16 cellular contexts compared by ENCODE assay signal in genomic region chr7:129990403-129991192, GRCh38. TPM values are rescaled to one million over a fixed set of nuclear protein-coding genes. Genes with fewer than 3 reads are reported as not detected.
DNase-seq lines count a peak whose midpoint lies in the region; ATAC-seq and TF ChIP-seq lines count a peak whose summit lies in the region.
"Had no signal": no experiment of that assay in that cellular context is flagged by ENCODE, and none has a peak within 500 bp of the region (broad histone marks: within the 10 kb centered on the region; RNA-seq: fewer than 3 reads in every experiment).

No MANE protein-coding gene starts in this region.

- DNase-seq in AG10803 (ENCODE audit: low read depth) = peak; percentile 12
- DNase-seq in LHCN-M2 (ENCODE audit: low read depth) = peak; percentile 17
- peak; percentile 46 for DNase-seq in ecto neural progenitor cell (ENCODE audit: low spot score)
- DNase-seq in naive B cell = peak; percentile 51
- DNase-seq in activated T-cell treated with anti-CD3 and anti-CD28 coated beads, Interleukin-2, amount 50 U/mL, for 48 hours = no peak
- no peak for DNase-seq in Karpas-422
- DNase-seq in NCI-H510A (lab: John Stamatoyannopoulos, UW) = no peak
- DNase-seq: activated CD4-positive, alpha-beta T cell treated with anti-CD3 and anti-CD28 coated beads for 48 hours; activated T-cell treated with anti-CD3 and anti-CD28 coated beads, Interleukin-2, amount 50 U/mL, for 4 hours; cortex of kidney; NCI-H1105; PC-3 had no signal

- H3K27ac Mint-ChIP-seq in naive B cell = peak overlapping the region in 5 of 6 donors; percentile 3 to 77 (median 74)
- H3K27ac Mint-ChIP-seq: T-helper 1 cell treated with Interleukin-12 subunit alpha and Interleukin-12 subunit beta and Interleukin-4 antibody, amounts not matched to agents 30 μg/mL and 1 μg/mL, for 36 hours had no signal

- H3K4me1 Mint-ChIP-seq in naive B cell = peaks cover 6 to 25% (median 10%) of the 10 kb centered on the region in 3 donors

- H3K9me2 ChIP-seq in Karpas-422 (replicated peaks; ENCODE audit: insufficient read depth, low read length) = no peaks in the 10 kb centered on the region

- no peaks in the 10 kb centered on the region for H3K36me3 ChIP-seq in Karpas-422 (ENCODE audit: insufficient read depth, low read length)
- H3K36me3 ChIP-seq: adrenal gland, neutrophil had no signal

- H3K9me3 ChIP-seq in Karpas-422 (ENCODE audit: low read length) = no peaks in the 10 kb centered on the region
- H3K9me3 ChIP-seq: adrenal gland, neutrophil had no signal

- no peak overlapping the region for H3K9ac ChIP-seq in Karpas-422 (ENCODE audit: low read length)

- no peak for TF ChIP-seq CTCF in AG10803 (conservative IDR thresholded peaks at IDR 0.05; ENCODE audit: low read length)

- no peaks in the 10 kb centered on the region for H3K36me3 Mint-ChIP-seq in naive B cell

- peak overlapping the region in 3 of 8 donors; percentile 26 to 47 (median 30) for H3K4me3 Mint-ChIP-seq in naive B cell
- H3K4me3 Mint-ChIP-seq: activated T-cell treated with anti-CD3 and anti-CD28 coated beads, Interleukin-2, amount 50 U/mL, for 4 hours; T-helper 1 cell treated with Interleukin-12 subunit alpha and Interleukin-12 subunit beta and Interleukin-4 antibody, amounts not matched to agents 30 μg/mL and 1 μg/mL, for 36 hours had no signal

- no peaks in the 10 kb centered on the region for H3K9me3 Mint-ChIP-seq in naive B cell
- H3K9me3 Mint-ChIP-seq: activated T-cell treated with anti-CD3 and anti-CD28 coated beads, Interleukin-2, amount 50 U/mL, for 4 hours; T-helper 1 cell treated with Interleukin-12 subunit alpha and Interleukin-12 subunit beta and Interleukin-4 antibody, amounts not matched to agents 30 μg/mL and 1 μg/mL, for 36 hours had no signal

- no peaks in the 10 kb centered on the region for H3K79me2 ChIP-seq in Karpas-422 (ENCODE audit: low read length)

- H3K27me3 Mint-ChIP-seq in naive B cell = no peaks in the 10 kb centered on the region

- no peaks in the 10 kb centered on the region for H3K4me1 ChIP-seq in Karpas-422 (ENCODE audit: low read length)
- H3K4me1 ChIP-seq: adrenal gland had no signal

- H4K20me1 ChIP-seq in Karpas-422 (ENCODE audit: insufficient read depth, low read depth, low read length) = no peaks in the 10 kb centered on the region

- H3K4me2 ChIP-seq in Karpas-422 (ENCODE audit: low read depth, low read length, poor library complexity, severe bottlenecking) = no peak overlapping the region

- no peak overlapping the region for H3K27ac ChIP-seq in Karpas-422 (ENCODE audit: low read length)
- H3K27ac ChIP-seq: adrenal gland, neutrophil had no signal

- peak; percentile 95 to 98 for ATAC-seq in naive B cell (ENCODE audit: low read depth in 2 of 2)
- ATAC-seq in GM21717 (IDR thresholded peaks at IDR 0.05; ENCODE audit: unreplicated experiment) = no peak
- ATAC-seq: PC-3 had no signal

- no peak overlapping the region for H2AFZ ChIP-seq in Karpas-422 (ENCODE audit: low read length)

- H3K4me3 ChIP-seq in AG10803 (ENCODE audit: low read length) = no peak overlapping the region
- no peak overlapping the region for H3K4me3 ChIP-seq in Karpas-422 (ENCODE audit: low read length)
- H3K4me3 ChIP-seq: adrenal gland had no signal

- no peaks in the 10 kb centered on the region for H3K27me3 ChIP-seq in Karpas-422 (ENCODE audit: low read length)
- H3K27me3 ChIP-seq: adrenal gland had no signal

RNA-seq across cellular contexts. Expression of gene UBE2H, which starts 37.8 kb away (rescaled TPM):
- total RNA-seq in LHCN-M2 (2014; rRNA removed) = 61.3 and 72.6 TPM in 2 replicates
- 49.9 TPM for polyA plus RNA-seq in LHCN-M2 (2012)
- polyA plus RNA-seq in naive B cell (ENCODE audit: low read depth in 6 of 6) = 10 to 100 TPM; 35.9 to 86.8 (median 55.6) TPM
- 34.7 and 37.3 TPM in 2 replicates for total RNA-seq in Karpas-422 (2014; rRNA removed; shearing (Covaris generic); ENCODE audit: low replicate concordance)

Comparison
In these comparisons a context has a peak if more than half of its experiments do, and no peak if none do; other contexts are left out.
1. DNase-seq: peak in AG10803 (single experiment), LHCN-M2 (single experiment), ecto neural progenitor cell (single experiment) and naive B cell (single experiment); none in activated T-cell treated with anti-CD3 and anti-CD28 coated beads, Interleukin-2, amount 50 U/mL, for 48 hours (0 of 2), Karpas-422 (single experiment) and NCI-H510A (single experiment).